ENCODE assay signal across 1 cellular context in genomic region chrX:124342174-124342867, GRCh38.
TF ChIP-seq lines count a peak whose summit lies in the region.

No MANE protein-coding gene starts in this region.

TF ChIP-seq in GM23338, 12 proteins besides CTCF, POLR2A, EP300 and RAD21 (continued from another document):
- no peak for TF ChIP-seq ZNF462 (CRISPR knock-in tag; IDR thresholded peaks at IDR 0.05)
- no peak for TF ChIP-seq NANOG (IDR thresholded peaks at IDR 0.05; ENCODE audit: borderline replicate concordance)
- TF ChIP-seq ZNF114 (CRISPR knock-in tag; IDR thresholded peaks at IDR 0.05): no peak
